ENCODE assay signal across 19 cellular contexts in genomic region chr11:5348516-5349194, GRCh38. TPM values are rescaled to one million over a fixed set of nuclear protein-coding genes. Genes with fewer than 3 reads are reported as not detected.
DNase-seq lines count a peak whose midpoint lies in the region; ATAC-seq, FAIRE-seq and TF ChIP-seq lines count a peak whose summit lies in the region.
"Had no signal": no experiment of that assay in that cellular context is flagged by ENCODE, and none has a peak within 500 bp of the region (broad histone marks: within the 10 kb centered on the region; RNA-seq: fewer than 3 reads in every experiment).

No MANE protein-coding gene starts in this region.

- POLR2A ChIA-PET in H1 (lab: Charles Lee; ENCODE audit: partially characterized antibody), result interaction anchor here (0.7 kb wide), 1 partner anchor 1070 kb away, joined by 3 read pairs; the partner anchor contains the start of gene APBB1

- no peak for TF ChIP-seq RAD21 in H1 (IDR thresholded peaks at IDR 0.05 in 1 of 2, conservative IDR thresholded peaks at IDR 0.05 in 1 of 2; ENCODE audit: low read depth in 2 of 2, low read length in 2 of 2)

- H3K79me2 ChIP-seq in GM23338 (replicated peaks; ENCODE audit: insufficient read depth) (no peaks in the 10 kb centered on the region), H1 (ENCODE audit: control insufficient read depth in 1 of 2, insufficient read depth in 2 of 2, low read length in 2 of 2) (no peaks in the 10 kb centered on the region)

- H3K36me3 Mint-ChIP-seq in GM23338 (ENCODE audit: low read depth), result no peaks in the 10 kb centered on the region
- H3K36me3 Mint-ChIP-seq: CD14-positive monocyte; CD4-positive, alpha-beta memory T cell had no signal

- H3K79me1 ChIP-seq in H1 (ENCODE audit: low read depth, low read length), result no peaks in the 10 kb centered on the region

- peak; percentile 58 for ATAC-seq in GM23338
- ATAC-seq in HG03460 (IDR thresholded peaks at IDR 0.05; ENCODE audit: unreplicated experiment), result no peak
- ATAC-seq: K562 had no signal

- H3K27ac ChIP-seq in GM23338 (ENCODE audit: low read depth), result no peak overlapping the region
- no peak overlapping the region for H3K27ac ChIP-seq in H1 (ENCODE audit: low read depth, low read length)
- H3K27ac ChIP-seq: BLaER1 had no signal

- TF ChIP-seq POLR2A in H1 (IDR thresholded peaks at IDR 0.05; ENCODE audit: control extremely low read depth in 1 of 2, low read depth in 2 of 2, low read length in 2 of 2), result no peak

- no peaks in the 10 kb centered on the region for H3K9me3 ChIP-seq in H1 (ENCODE audit: insufficient read depth in 2 of 2, low read depth in 1 of 2, low read length in 1 of 2)
- H3K9me3 ChIP-seq: BLaER1 had no signal

- H2AFZ ChIP-seq in GM23338 (no peak overlapping the region), H1 (ENCODE audit: low read length) (no peak overlapping the region)

- TF ChIP-seq CTCF in GM23338 (conservative IDR thresholded peaks at IDR 0.05; ENCODE audit: low read depth in 2 of 2) (no peak), H1 (IDR thresholded peaks at IDR 0.05; ENCODE audit: control extremely low read depth in 1 of 3, insufficient read depth in 1 of 3, low read depth in 1 of 3, low read length in 3 of 3) (no peak)

- no peaks in the 10 kb centered on the region for H3K27me3 Mint-ChIP-seq in GM23338 (ENCODE audit: insufficient read depth, low read depth, poor library complexity)

- no peaks in the 10 kb centered on the region for H3K9me3 Mint-ChIP-seq in GM23338

- H2BK120ac ChIP-seq in H1 (replicated peaks; ENCODE audit: low read depth, low read length), result no peak overlapping the region

- no peaks in the 10 kb centered on the region for H4K20me1 ChIP-seq in GM23338 (replicated peaks; ENCODE audit: insufficient read depth)
- no peaks in the 10 kb centered on the region for H4K20me1 ChIP-seq in H1 (replicated peaks in 1 of 2; ENCODE audit: control insufficient read depth in 1 of 2, insufficient read depth in 2 of 2, low read length in 2 of 2)
- H4K20me1 ChIP-seq: BLaER1 had no signal

- no peak overlapping the region for H3K14ac ChIP-seq in H1 (ENCODE audit: insufficient read length)

- no peak overlapping the region for H3K27ac Mint-ChIP-seq in GM23338
- H3K27ac Mint-ChIP-seq: CD4-positive, alpha-beta memory T cell had no signal

- H2BK5ac ChIP-seq in H1 (ENCODE audit: low read depth, low read length), result no peak overlapping the region

- H2BK20ac ChIP-seq in H1 (ENCODE audit: low read length), result no peak overlapping the region

- peak overlapping the region; percentile 35; the same call in 2 of the 3 replicates for H3K4me3 Mint-ChIP-seq in GM23338
- H3K4me3 Mint-ChIP-seq: CD4-positive, alpha-beta memory T cell had no signal

- no peak for FAIRE-seq in H1 (lab: Jason Lieb, UNC)
- FAIRE-seq: K562 had no signal

- H4K8ac ChIP-seq in H1 (ENCODE audit: extremely low read depth, insufficient read depth, low read length), result no peak overlapping the region

- H2BK12ac ChIP-seq in H1 (ENCODE audit: low read depth, low read length), result no peak overlapping the region

- H3K56ac ChIP-seq in H1 (replicated peaks; ENCODE audit: insufficient read length, low read depth, low read length), result no peak overlapping the region

- H3K4me3 ChIP-seq in GM23338, result peak overlapping the region; percentile 34; the same call in 1 of the 2 replicates
- no peak overlapping the region for H3K4me3 ChIP-seq in H1 (ENCODE audit: extremely low read depth in 1 of 4, insufficient read depth in 2 of 4, low read depth in 3 of 4, low read length in 4 of 4)
- H3K4me3 ChIP-seq: BLaER1, K562 had no signal

- peaks cover 26% of the 10 kb centered on the region for H3K4me1 Mint-ChIP-seq in GM23338
- H3K4me1 Mint-ChIP-seq: CD14-positive monocyte; CD4-positive, alpha-beta memory T cell had no signal

- peaks cover 18% of the 10 kb centered on the region for H3K4me1 ChIP-seq in GM23338 (ENCODE audit: insufficient read depth)
- peaks cover 0 to 5% (median 3%) of the 10 kb centered on the region in 4 experiments; a peak in 2 of 7 replicates for H3K4me1 ChIP-seq in H1 (replicated peaks in 1 of 4; ENCODE audit: control insufficient read depth in 3 of 4, insufficient read depth in 4 of 4, low read length in 3 of 4)
- H3K4me1 ChIP-seq: BLaER1 had no signal

- no peak overlapping the region for H3K4ac ChIP-seq in H1 (replicated peaks; ENCODE audit: insufficient read length, low read depth, low read length)

- no peaks in the 10 kb centered on the region for H3K23me2 ChIP-seq in H1 (ENCODE audit: low read depth, low read length)

- H3K18ac ChIP-seq in H1 (ENCODE audit: extremely low read depth, low read length), result no peak overlapping the region

- peak overlapping the region; percentile 83; the same call in 1 of the 2 replicates for H2BK15ac ChIP-seq in H1 (ENCODE audit: low read length)

- H3K9me2 ChIP-seq in GM23338 (ENCODE audit: insufficient read depth), result no peaks in the 10 kb centered on the region

- H2AK5ac ChIP-seq in H1 (ENCODE audit: low read depth, low read length), result no peak overlapping the region

- H3K36me3 ChIP-seq in GM23338 (ENCODE audit: insufficient read depth) (no peaks in the 10 kb centered on the region), H1 (ENCODE audit: control insufficient read depth in 2 of 4, insufficient read depth in 4 of 4, low read length in 3 of 4) (no peaks in the 10 kb centered on the region)
- H3K36me3 ChIP-seq: BLaER1 had no signal

- no peak overlapping the region for H4K5ac ChIP-seq in H1 (ENCODE audit: insufficient read length, low read depth, low read length)

- H3K27me3 ChIP-seq in GM23338 (ENCODE audit: insufficient read depth), result no peaks in the 10 kb centered on the region
- H3K27me3 ChIP-seq in H1 (replicated peaks in 1 of 4; ENCODE audit: control insufficient read depth in 3 of 4, extremely low read depth in 1 of 4, insufficient read depth in 3 of 4, low read length in 3 of 4), result no peaks in the 10 kb centered on the region
- H3K27me3 ChIP-seq: BLaER1 had no signal

- no peak overlapping the region for H4K91ac ChIP-seq in H1 (replicated peaks; ENCODE audit: insufficient read length, low read length)

- no peaks in the 10 kb centered on the region for H3F3A ChIP-seq in GM23338 (replicated peaks; ENCODE audit: low read depth)

- WGBS in H1 (ENCODE audit: extremely low coverage in 1 of 2, insufficient coverage in 1 of 2, insufficient read length in 1 of 2, insufficient replicate concordance in 2 of 2, low coverage in 1 of 2, low lambda C conversion rate in 2 of 2, missing lambda C conversion rate in 1 of 2), 2 experiments, result 39% methylated on average over 4 of the region's 4 CpGs; no CpG with 5 or more reads in 1 of the 2 experiments

- TF ChIP-seq EP300 in H1 (IDR thresholded peaks at IDR 0.05; ENCODE audit: borderline replicate concordance in 1 of 2, low read depth in 2 of 2, low read length in 2 of 2), result no peak

- no peak overlapping the region for H3K9ac ChIP-seq in H1 (replicated peaks in 1 of 4; ENCODE audit: extremely low read depth in 1 of 4, low read depth in 3 of 4, low read length in 3 of 4)
- H3K9ac ChIP-seq: BLaER1 had no signal

- CTCF ChIA-PET in H1 (lab: Charles Lee; ENCODE audit: partially characterized antibody), result interaction anchor here (2.1 kb wide), 1 partner anchor 17 kb away, joined by 5 read pairs; no protein-coding TSS in a partner anchor

- peak overlapping the region; percentile 36 for H3K4me2 ChIP-seq in GM23338
- H3K4me2 ChIP-seq in H1 (ENCODE audit: insufficient read depth in 1 of 2, low read depth in 2 of 2, low read length in 2 of 2), result peak overlapping the region in 1 of 2 experiments; percentile 21; a peak in 1 of 4 replicates
- H3K4me2 ChIP-seq: BLaER1 had no signal

- H3K23ac ChIP-seq in H1 (ENCODE audit: insufficient read length), result no peak overlapping the region

- DNase-seq in GM23338 (ENCODE audit: low spot score) (peak; percentile 27), HUDEP-2 (lab: John Stamatoyannopoulos, UW; ENCODE audit: unreplicated experiment in 76 of 76) (peak in 56 of 76 experiments; percentile 1 to 72 (median 31)), H1 (ENCODE audit: low read depth in 1 of 2, low spot score in 2 of 2) (no peak), Kasumi-1 (lab: John Stamatoyannopoulos, UW) (no peak)
- no peak for DNase-seq in activated naive CD4-positive, alpha-beta T cell (lab: John Stamatoyannopoulos, UW)
- no peak for DNase-seq in stimulated activated CD4-positive, alpha-beta T cell treated with anti-CD3 and anti-CD28 coated beads, Interleukin-1b, Interleukin-23, amount 100 ng/mL, for 48 hours
- DNase-seq: 8988T; CD4-positive, alpha-beta memory T cell; DMS153; DMS79; GF-D8 had no signal

RNA-seq across cellular contexts. Expression of gene OR51B6, which starts 2.7 kb away (rescaled TPM):
- not detected in 2 replicates for total RNA-seq in GM23338 (2014; rRNA removed; shearing (Covaris generic))
- polyA plus RNA-seq in GM23338 (2016; fragmentation: Nextera tagmentation; extraction: Ambion mirVana), result not detected in 2 replicates
- not detected in 2 replicates for total RNA-seq in H1 (2021; fragmentation: NEBNext Ultra II Directional; extraction: Animal tissue kit (Norgen Biotek cat#: 25700))
- not detected in 2 replicates for polyA plus RNA-seq in H1 (2011; rRNA removed)
- not detected for polyA plus RNA-seq in H1 (2011; cell fraction: cytosol; rRNA removed)
- not detected for polyA plus RNA-seq in H1 (2011; cell fraction: nucleus; rRNA removed)
- not detected in 4 replicates for polyA plus RNA-seq in H1 (2012, experiment 1 of 2)
- not detected for polyA plus RNA-seq in H1 (2012, experiment 2 of 2)
- not detected for polyA plus RNA-seq in H1 (2013, experiment 1 of 2)
- polyA plus RNA-seq in H1 (2013, experiment 2 of 2), result not detected
- polyA minus RNA-seq in H1 (2011; rRNA and poly(A)+ RNA removed), result 0.27 TPM in 1 of 2 replicates, not detected in the other
- not detected for polyA minus RNA-seq in H1 (2011; cell fraction: cytosol; rRNA and poly(A)+ RNA removed)
- not detected for polyA minus RNA-seq in H1 (2011; cell fraction: nucleus; rRNA and poly(A)+ RNA removed)
- total RNA-seq: A673; CD4-positive, alpha-beta memory T cell; Daoy; H4; K562 had no signal
- polyA plus RNA-seq: AG04450; CD14-positive monocyte; CD4-positive, alpha-beta memory T cell had no signal

RNA-seq across cellular contexts. Expression of gene OR51B5, which starts 5.3 kb away (rescaled TPM):
- not detected in 2 replicates for total RNA-seq in GM23338 (2014; rRNA removed; shearing (Covaris generic))
- polyA plus RNA-seq in GM23338 (2016; fragmentation: Nextera tagmentation; extraction: Ambion mirVana) (not detected in 2 replicates), H1 (2011; rRNA removed) (0.06 TPM in 1 of 2 replicates, not detected in the other)
- not detected in 2 replicates for total RNA-seq in H1 (2021; fragmentation: NEBNext Ultra II Directional; extraction: Animal tissue kit (Norgen Biotek cat#: 25700))
- 0.06 TPM for polyA plus RNA-seq in H1 (2011; cell fraction: cytosol; rRNA removed)
- polyA plus RNA-seq in H1 (2011; cell fraction: nucleus; rRNA removed), result 0.24 TPM
- polyA plus RNA-seq in H1 (2012, experiment 1 of 2), result not detected in 4 replicates
- not detected for polyA plus RNA-seq in H1 (2012, experiment 2 of 2)
- not detected for polyA plus RNA-seq in H1 (2013, experiment 1 of 2)
- not detected for polyA plus RNA-seq in H1 (2013, experiment 2 of 2)
- polyA minus RNA-seq in H1 (2011; rRNA and poly(A)+ RNA removed), result 0.25 and 2.4 TPM in 2 replicates
- not detected for polyA minus RNA-seq in H1 (2011; cell fraction: cytosol; rRNA and poly(A)+ RNA removed)
- polyA minus RNA-seq in H1 (2011; cell fraction: nucleus; rRNA and poly(A)+ RNA removed), result 0.90 TPM
- total RNA-seq: A673; CD4-positive, alpha-beta memory T cell had no signal
- polyA plus RNA-seq: CD14-positive monocyte; CD4-positive, alpha-beta memory T cell had no signal

RNA-seq across cellular contexts. Expression of gene OR51B2, which starts 24.6 kb away (rescaled TPM):
- not detected in 2 replicates for total RNA-seq in GM23338 (2014; rRNA removed; shearing (Covaris generic))
- polyA plus RNA-seq in GM23338 (2016; fragmentation: Nextera tagmentation; extraction: Ambion mirVana) (not detected in 2 replicates), H1 (2011; rRNA removed) (not detected in 2 replicates)
- not detected in 2 replicates for total RNA-seq in H1 (2021; fragmentation: NEBNext Ultra II Directional; extraction: Animal tissue kit (Norgen Biotek cat#: 25700))
- polyA plus RNA-seq in H1 (2011; cell fraction: cytosol; rRNA removed), result not detected
- not detected for polyA plus RNA-seq in H1 (2011; cell fraction: nucleus; rRNA removed)
- polyA plus RNA-seq in H1 (2012, experiment 1 of 2), result not detected in 4 replicates
- polyA plus RNA-seq in H1 (2012, experiment 2 of 2), result not detected
- polyA plus RNA-seq in H1 (2013, experiment 1 of 2), result not detected
- polyA plus RNA-seq in H1 (2013, experiment 2 of 2), result not detected
- 0.60 TPM in 1 of 2 replicates, not detected in the other for polyA minus RNA-seq in H1 (2011; rRNA and poly(A)+ RNA removed)
- polyA minus RNA-seq in H1 (2011; cell fraction: cytosol; rRNA and poly(A)+ RNA removed), result not detected
- 2.2 TPM for polyA minus RNA-seq in H1 (2011; cell fraction: nucleus; rRNA and poly(A)+ RNA removed)
- total RNA-seq: A673; CD4-positive, alpha-beta memory T cell; Daoy; H4 had no signal
- polyA plus RNA-seq: AG04450; CD14-positive monocyte; CD4-positive, alpha-beta memory T cell had no signal

RNA-seq across cellular contexts. Expression of gene OR51M1, which starts 35.0 kb away (rescaled TPM):
- 0.03 and 0.35 TPM in 2 replicates for total RNA-seq in GM23338 (2014; rRNA removed; shearing (Covaris generic))
- not detected in 2 replicates for polyA plus RNA-seq in GM23338 (2016; fragmentation: Nextera tagmentation; extraction: Ambion mirVana)
- not detected in 2 replicates for total RNA-seq in H1 (2021; fragmentation: NEBNext Ultra II Directional; extraction: Animal tissue kit (Norgen Biotek cat#: 25700))
- polyA plus RNA-seq in H1 (2011; rRNA removed), result 0.08 TPM in 1 of 2 replicates, not detected in the other
- not detected for polyA plus RNA-seq in H1 (2011; cell fraction: cytosol; rRNA removed)
- polyA plus RNA-seq in H1 (2011; cell fraction: nucleus; rRNA removed), result 0.26 TPM
- polyA plus RNA-seq in H1 (2012, experiment 1 of 2), result 0.05 TPM in 1 of 4 replicates, not detected in the others
- not detected for polyA plus RNA-seq in H1 (2012, experiment 2 of 2)
- 0.08 TPM for polyA plus RNA-seq in H1 (2013, experiment 1 of 2)
- polyA plus RNA-seq in H1 (2013, experiment 2 of 2), result 0.07 TPM
- 0.35 TPM in 1 of 2 replicates, not detected in the other for polyA minus RNA-seq in H1 (2011; rRNA and poly(A)+ RNA removed)
- polyA minus RNA-seq in H1 (2011; cell fraction: cytosol; rRNA and poly(A)+ RNA removed), result not detected
- not detected for polyA minus RNA-seq in H1 (2011; cell fraction: nucleus; rRNA and poly(A)+ RNA removed)
- total RNA-seq: A673; CD4-positive, alpha-beta memory T cell; Daoy; H4 had no signal
- polyA plus RNA-seq: CD14-positive monocyte; CD4-positive, alpha-beta memory T cell had no signal

RNA-seq across cellular contexts. Expression of gene OR51B4, which starts 46.9 kb away (rescaled TPM):
- total RNA-seq in GM23338 (2014; rRNA removed; shearing (Covaris generic)), result not detected in 2 replicates
- not detected in 2 replicates for polyA plus RNA-seq in GM23338 (2016; fragmentation: Nextera tagmentation; extraction: Ambion mirVana)
- total RNA-seq in H1 (2021; fragmentation: NEBNext Ultra II Directional; extraction: Animal tissue kit (Norgen Biotek cat#: 25700)), result not detected in 2 replicates
- not detected in 2 replicates for polyA plus RNA-seq in H1 (2011; rRNA removed)
- not detected for polyA plus RNA-seq in H1 (2011; cell fraction: cytosol; rRNA removed)
- 0.50 TPM for polyA plus RNA-seq in H1 (2011; cell fraction: nucleus; rRNA removed)
- not detected in 4 replicates for polyA plus RNA-seq in H1 (2012, experiment 1 of 2)
- polyA plus RNA-seq in H1 (2012, experiment 2 of 2), result not detected
- polyA plus RNA-seq in H1 (2013, experiment 1 of 2), result not detected
- not detected for polyA plus RNA-seq in H1 (2013, experiment 2 of 2)
- 0.59 TPM in 1 of 2 replicates, not detected in the other for polyA minus RNA-seq in H1 (2011; rRNA and poly(A)+ RNA removed)
- polyA minus RNA-seq in H1 (2011; cell fraction: cytosol; rRNA and poly(A)+ RNA removed), result not detected
- 0.70 TPM for polyA minus RNA-seq in H1 (2011; cell fraction: nucleus; rRNA and poly(A)+ RNA removed)
- total RNA-seq: A673; CD4-positive, alpha-beta memory T cell; Daoy had no signal
- polyA plus RNA-seq: CD14-positive monocyte; CD4-positive, alpha-beta memory T cell had no signal

Comparison
In these comparisons a context has a peak if more than half of its experiments do, and no peak if none do; other contexts are left out.
1. DNase-seq: peak in GM23338 (single experiment) and HUDEP-2 (56 of 76); none in H1 (0 of 2), Kasumi-1 (0 of 2), activated naive CD4-positive, alpha-beta T cell (0 of 4) and stimulated activated CD4-positive, alpha-beta T cell treated with anti-CD3 and anti-CD28 coated beads, Interleukin-1b, Interleukin-23, amount 100 ng/mL, for 48 hours (single experiment).